ENCODE assay signal across 9 cellular contexts in genomic region chr4:7156273-7157139, GRCh38. TPM values are rescaled to one million over a fixed set of nuclear protein-coding genes. Genes with fewer than 3 reads are reported as not detected.
DNase-seq lines count a peak whose midpoint lies in the region; ATAC-seq and TF ChIP-seq lines count a peak whose summit lies in the region.
"Had no signal": no experiment of that assay in that cellular context is flagged by ENCODE, and none has a peak within 500 bp of the region (broad histone marks: within the 10 kb centered on the region; RNA-seq: fewer than 3 reads in every experiment).

No MANE protein-coding gene starts in this region.

- peak; percentile 4; the same call in 1 of the 2 replicates for TF ChIP-seq RAD21 in Ishikawa (IDR thresholded peaks at IDR 0.05; ENCODE audit: low read depth)

- TF ChIP-seq EP300 in Ishikawa (IDR thresholded peaks at IDR 0.05; ENCODE audit: borderline replicate concordance): no peak

- H3K79me2 ChIP-seq in mesendoderm (ENCODE audit: control insufficient read depth, insufficient read depth, low read length): no peaks in the 10 kb centered on the region

- H3K27me3 ChIP-seq in A673 (replicated peaks; ENCODE audit: insufficient read depth, low read depth, low read length, poor library complexity) (no peaks in the 10 kb centered on the region), endodermal cell (ENCODE audit: control insufficient read depth, insufficient read depth, low read length, poor library complexity, severe bottlenecking) (no peaks in the 10 kb centered on the region), mesendoderm (ENCODE audit: insufficient read depth, low read length, poor library complexity) (no peaks in the 10 kb centered on the region)

- H3K56ac ChIP-seq in mesendoderm (ENCODE audit: low read length): no peak overlapping the region

- no peak overlapping the region for H3K4me2 ChIP-seq in mesendoderm (ENCODE audit: low read length)

- no peak overlapping the region for H4K8ac ChIP-seq in mesendoderm (ENCODE audit: low read depth, low read length)

- no peak overlapping the region for H2BK15ac ChIP-seq in mesendoderm (replicated peaks; ENCODE audit: low read depth)

- H3K4me3 ChIP-seq in A673 (ENCODE audit: low read depth, low read length, poor library complexity, severe bottlenecking): no peak overlapping the region
- no peak overlapping the region for H3K4me3 ChIP-seq in endodermal cell (ENCODE audit: low read length)
- no peak overlapping the region for H3K4me3 ChIP-seq in mesendoderm (ENCODE audit: low read length)

- no peak overlapping the region for H4K5ac ChIP-seq in mesendoderm (ENCODE audit: low read length)

- H3K18ac ChIP-seq in mesendoderm (ENCODE audit: low read length): no peak overlapping the region

- WGBS in endodermal cell (ENCODE audit: insufficient coverage in 1 of 2, insufficient read length in 1 of 2), 2 experiments: 78 to 86% methylated on average over 15 to 19 of the region's 19 CpGs
- no CpG with 5 or more reads among the region's 19 CpGs for whole genome bisulfite sequencing in mesendoderm (ENCODE audit: extremely low coverage, insufficient coverage, low lambda C conversion rate)

- no peaks in the 10 kb centered on the region for H3K27me3 Mint-ChIP-seq in endodermal cell (ENCODE audit: insufficient read depth)

- H3K4me1 Mint-ChIP-seq in endodermal cell: no peaks in the 10 kb centered on the region
- H3K4me1 Mint-ChIP-seq: activated naive CD4-positive, alpha-beta T cell treated with anti-CD3 and anti-CD28 coated beads, Interleukin-2, amount 50 U/mL, for 24 hours had no signal

- intact Hi-C loops in A673 (cut with micrococcal nuclease; ENCODE audit: unreplicated experiment): no loop called here

- no peak overlapping the region for H3K4ac ChIP-seq in mesendoderm (ENCODE audit: low read depth, low read length)

- POLR2A ChIA-PET in A673 (lab: Charles Lee; ENCODE audit: low non-redundant PET): no interaction called here

- H3K36me3 ChIP-seq in A673 (ENCODE audit: insufficient read depth, low read length, poor library complexity, severe bottlenecking): no peaks in the 10 kb centered on the region
- no peaks in the 10 kb centered on the region for H3K36me3 ChIP-seq in endodermal cell (ENCODE audit: control insufficient read depth, insufficient read depth, low read length)
- H3K36me3 ChIP-seq in mesendoderm (ENCODE audit: control insufficient read depth, insufficient read depth, low read length): no peaks in the 10 kb centered on the region

- H3K4me1 ChIP-seq in A673 (ENCODE audit: insufficient read depth, low read length, poor library complexity, severe bottlenecking) (no peaks in the 10 kb centered on the region), endodermal cell (ENCODE audit: control insufficient read depth, insufficient read depth, low read length) (no peaks in the 10 kb centered on the region), mesendoderm (ENCODE audit: control insufficient read depth, low read depth, low read length) (no peaks in the 10 kb centered on the region)

- no peak overlapping the region for H3K23ac ChIP-seq in mesendoderm (ENCODE audit: low read length)

- H2BK5ac ChIP-seq in mesendoderm (ENCODE audit: low read length): no peak overlapping the region

- H3K9me3 ChIP-seq in A673 (ENCODE audit: low read depth, low read length, poor library complexity, severe bottlenecking) (no peaks in the 10 kb centered on the region), endodermal cell (ENCODE audit: control insufficient read depth, low read length) (no peaks in the 10 kb centered on the region)

- TF ChIP-seq CTCF in A673 (conservative IDR thresholded peaks at IDR 0.05; ENCODE audit: low read depth, low read length): peak; percentile 37
- TF ChIP-seq CTCF in endodermal cell (conservative IDR thresholded peaks at IDR 0.05): peak; percentile 72

- no peak overlapping the region for H3K4me3 Mint-ChIP-seq in endodermal cell
- H3K4me3 Mint-ChIP-seq: activated naive CD4-positive, alpha-beta T cell treated with anti-CD3 and anti-CD28 coated beads, Interleukin-2, amount 50 U/mL, for 24 hours had no signal

- no peak for ATAC-seq in GM21381 (IDR thresholded peaks at IDR 0.05; ENCODE audit: unreplicated experiment)

- no TSS peak for BruUV-seq in A673 (replicated peaks; lab: Mats Ljungman, UMichigan)

- H3K9ac ChIP-seq in endodermal cell (ENCODE audit: extremely low read depth, low read length, poor library complexity, severe bottlenecking) (no peak overlapping the region), mesendoderm (ENCODE audit: low read length) (no peak overlapping the region)

- no peaks in the 10 kb centered on the region for H3K79me1 ChIP-seq in mesendoderm (ENCODE audit: low read length)

- H3K36me3 Mint-ChIP-seq in endodermal cell (ENCODE audit: low read depth): no peaks in the 10 kb centered on the region
- H3K36me3 Mint-ChIP-seq: activated naive CD4-positive, alpha-beta T cell treated with anti-CD3 and anti-CD28 coated beads, Interleukin-2, amount 50 U/mL, for 24 hours had no signal

- no peak overlapping the region for H2BK120ac ChIP-seq in mesendoderm (ENCODE audit: low read depth, low read length)

- CTCF ChIA-PET in A673 (lab: Charles Lee): no interaction called here

- no peak overlapping the region for H2AK5ac ChIP-seq in mesendoderm (ENCODE audit: low read length)

- H3K27ac Mint-ChIP-seq in endodermal cell: no peak overlapping the region
- H3K27ac Mint-ChIP-seq: activated naive CD4-positive, alpha-beta T cell treated with anti-CD3 and anti-CD28 coated beads, Interleukin-2, amount 50 U/mL, for 24 hours had no signal

- H3K27ac ChIP-seq in A673 (ENCODE audit: low read depth, low read length, poor library complexity, severe bottlenecking): no peak overlapping the region
- H3K27ac ChIP-seq in endodermal cell (ENCODE audit: low read depth, low read length): no peak overlapping the region
- no peak overlapping the region for H3K27ac ChIP-seq in mesendoderm (ENCODE audit: low read depth, low read length)

- no peak for DNase-seq in A673 (ENCODE audit: low spot score)
- peak; percentile 87 for DNase-seq in endodermal cell
- DNase-seq in mesendoderm: peak; percentile 75
- DNase-seq in RPMI8226: no peak
- DNase-seq in T-helper 2 cell: no peak
- no peak for DNase-seq in stimulated activated naive CD4-positive, alpha-beta T cell (lab: John Stamatoyannopoulos, UW)

- H3K9me3 Mint-ChIP-seq in endodermal cell: peaks cover 2% of the 10 kb centered on the region
- H3K9me3 Mint-ChIP-seq: activated naive CD4-positive, alpha-beta T cell treated with anti-CD3 and anti-CD28 coated beads, Interleukin-2, amount 50 U/mL, for 24 hours had no signal

TF ChIP-seq in Ishikawa, 13 proteins besides CTCF, POLR2A, EP300 and RAD21:
- TF ChIP-seq MAX (IDR thresholded peaks at IDR 0.05) (no peak), TCF12 (IDR thresholded peaks at IDR 0.05; ENCODE audit: low read depth) (no peak), EGR1 (IDR thresholded peaks at IDR 0.05) (no peak), CREB1 (IDR thresholded peaks at IDR 0.05; ENCODE audit: low read depth) (no peak), FOXM1 (IDR thresholded peaks at IDR 0.05; ENCODE audit: borderline replicate concordance, low read depth) (no peak), TEAD4 (IDR thresholded peaks at IDR 0.05) (no peak), YY1 (IDR thresholded peaks at IDR 0.05; ENCODE audit: low read depth) (no peak), ZBTB7A (IDR thresholded peaks at IDR 0.05; ENCODE audit: low read depth) (no peak), TAF1 (IDR thresholded peaks at IDR 0.05; ENCODE audit: low read depth) (no peak), NFIC (IDR thresholded peaks at IDR 0.05) (no peak), CEBPB (IDR thresholded peaks at IDR 0.05) (no peak)
- TF ChIP-seq, protein P1, sequence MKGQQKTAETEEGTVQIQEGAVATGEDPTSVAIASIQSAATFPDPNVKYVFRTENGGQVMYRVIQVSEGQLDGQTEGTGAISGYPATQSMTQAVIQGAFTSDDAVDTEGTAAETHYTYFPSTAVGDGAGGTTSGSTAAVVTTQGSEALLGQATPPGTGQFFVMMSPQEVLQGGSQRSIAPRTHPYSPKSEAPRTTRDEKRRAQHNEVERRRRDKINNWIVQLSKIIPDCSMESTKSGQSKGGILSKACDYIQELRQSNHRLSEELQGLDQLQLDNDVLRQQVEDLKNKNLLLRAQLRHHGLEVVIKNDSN (IDR thresholded peaks at IDR 0.05): no peak
- TF ChIP-seq, protein P2, sequence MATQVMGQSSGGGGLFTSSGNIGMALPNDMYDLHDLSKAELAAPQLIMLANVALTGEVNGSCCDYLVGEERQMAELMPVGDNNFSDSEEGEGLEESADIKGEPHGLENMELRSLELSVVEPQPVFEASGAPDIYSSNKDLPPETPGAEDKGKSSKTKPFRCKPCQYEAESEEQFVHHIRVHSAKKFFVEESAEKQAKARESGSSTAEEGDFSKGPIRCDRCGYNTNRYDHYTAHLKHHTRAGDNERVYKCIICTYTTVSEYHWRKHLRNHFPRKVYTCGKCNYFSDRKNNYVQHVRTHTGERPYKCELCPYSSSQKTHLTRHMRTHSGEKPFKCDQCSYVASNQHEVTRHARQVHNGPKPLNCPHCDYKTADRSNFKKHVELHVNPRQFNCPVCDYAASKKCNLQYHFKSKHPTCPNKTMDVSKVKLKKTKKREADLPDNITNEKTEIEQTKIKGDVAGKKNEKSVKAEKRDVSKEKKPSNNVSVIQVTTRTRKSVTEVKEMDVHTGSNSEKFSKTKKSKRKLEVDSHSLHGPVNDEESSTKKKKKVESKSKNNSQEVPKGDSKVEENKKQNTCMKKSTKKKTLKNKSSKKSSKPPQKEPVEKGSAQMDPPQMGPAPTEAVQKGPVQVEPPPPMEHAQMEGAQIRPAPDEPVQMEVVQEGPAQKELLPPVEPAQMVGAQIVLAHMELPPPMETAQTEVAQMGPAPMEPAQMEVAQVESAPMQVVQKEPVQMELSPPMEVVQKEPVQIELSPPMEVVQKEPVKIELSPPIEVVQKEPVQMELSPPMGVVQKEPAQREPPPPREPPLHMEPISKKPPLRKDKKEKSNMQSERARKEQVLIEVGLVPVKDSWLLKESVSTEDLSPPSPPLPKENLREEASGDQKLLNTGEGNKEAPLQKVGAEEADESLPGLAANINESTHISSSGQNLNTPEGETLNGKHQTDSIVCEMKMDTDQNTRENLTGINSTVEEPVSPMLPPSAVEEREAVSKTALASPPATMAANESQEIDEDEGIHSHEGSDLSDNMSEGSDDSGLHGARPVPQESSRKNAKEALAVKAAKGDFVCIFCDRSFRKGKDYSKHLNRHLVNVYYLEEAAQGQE (IDR thresholded peaks at IDR 0.05; ENCODE audit: low read depth): no peak

RNA-seq across cellular contexts. Expression of gene SORCS2, which starts 35.8 kb away (rescaled TPM):
- 0.04 and 0.06 TPM in 2 replicates for total RNA-seq in A673 (2021)
- total RNA-seq in endodermal cell: 1 to 10 TPM; 1.4 to 1.9 TPM
- 10.6 TPM for polyA plus RNA-seq in endodermal cell (2013, experiment 1 of 2)
- 9.6 TPM for polyA plus RNA-seq in endodermal cell (2013, experiment 2 of 2)
- polyA plus RNA-seq in mesendoderm (2013, experiment 1 of 2): 0.27 TPM
- 0.34 TPM for polyA plus RNA-seq in mesendoderm (2013, experiment 2 of 2)

Comparison
In these comparisons a context has a peak if more than half of its experiments do, and no peak if none do; other contexts are left out.
1. DNase-seq: peak in endodermal cell (single experiment) and mesendoderm (single experiment); none in A673 (single experiment), RPMI8226 (single experiment), T-helper 2 cell (0 of 5) and stimulated activated naive CD4-positive, alpha-beta T cell (0 of 6).